ENCODE assay signal across 1 cellular context in the genomic region with DNA sequence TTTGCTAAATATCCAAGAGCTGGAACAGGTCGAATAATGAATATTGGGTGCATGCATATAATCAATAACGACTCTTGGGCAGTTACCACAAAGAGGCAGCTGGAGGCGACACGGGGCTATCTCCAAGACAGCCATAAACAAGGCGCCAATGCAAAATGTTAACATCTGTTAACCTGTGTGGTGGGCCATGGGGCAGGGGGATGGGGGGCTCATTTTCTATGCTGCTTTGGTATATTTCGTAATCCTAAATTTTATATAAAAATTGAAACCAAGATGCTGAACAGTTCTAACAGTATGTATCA.
TF ChIP-seq lines count a peak whose summit lies in the region.

No MANE protein-coding gene starts in this region.

TF ChIP-seq in SK-N-SH, 30 proteins besides CTCF, POLR2A, EP300 and RAD21 (continued from another document):
- TF ChIP-seq, protein P1, sequence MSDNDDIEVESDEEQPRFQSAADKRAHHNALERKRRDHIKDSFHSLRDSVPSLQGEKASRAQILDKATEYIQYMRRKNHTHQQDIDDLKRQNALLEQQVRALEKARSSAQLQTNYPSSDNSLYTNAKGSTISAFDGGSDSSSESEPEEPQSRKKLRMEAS (IDR thresholded peaks at IDR 0.05; ENCODE audit: low read depth), result no peak
- TF ChIP-seq FOXM1 (IDR thresholded peaks at IDR 0.05; ENCODE audit: low read depth), result no peak
- TF ChIP-seq, protein P2, sequence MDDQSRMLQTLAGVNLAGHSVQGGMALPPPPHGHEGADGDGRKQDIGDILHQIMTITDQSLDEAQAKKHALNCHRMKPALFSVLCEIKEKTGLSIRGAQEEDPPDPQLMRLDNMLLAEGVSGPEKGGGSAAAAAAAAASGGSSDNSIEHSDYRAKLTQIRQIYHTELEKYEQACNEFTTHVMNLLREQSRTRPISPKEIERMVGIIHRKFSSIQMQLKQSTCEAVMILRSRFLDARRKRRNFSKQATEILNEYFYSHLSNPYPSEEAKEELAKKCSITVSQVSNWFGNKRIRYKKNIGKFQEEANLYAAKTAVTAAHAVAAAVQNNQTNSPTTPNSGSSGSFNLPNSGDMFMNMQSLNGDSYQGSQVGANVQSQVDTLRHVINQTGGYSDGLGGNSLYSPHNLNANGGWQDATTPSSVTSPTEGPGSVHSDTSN (IDR thresholded peaks at IDR 0.05), result no peak
